11 cellular contexts compared by ENCODE assay signal in genomic region chr22:42075277-42075676, GRCh38. TPM values are rescaled to one million over a fixed set of nuclear protein-coding genes. Genes with fewer than 3 reads are reported as not detected.
DNase-seq lines count a peak whose midpoint lies in the region; FAIRE-seq and TF ChIP-seq lines count a peak whose summit lies in the region.
"Had no signal": no experiment of that assay in that cellular context is flagged by ENCODE, and none has a peak within 500 bp of the region (broad histone marks: within the 10 kb centered on the region; RNA-seq: fewer than 3 reads in every experiment).

No MANE protein-coding gene starts in this region.

- intact Hi-C loops in endothelial cell of umbilical vein (cut with micrococcal nuclease): no loop called here
- intact Hi-C loops in ovary (cut with DNase I): no loop called here

- TF ChIP-seq CTCF in AG04449 (IDR thresholded peaks at IDR 0.05; ENCODE audit: insufficient read depth, low read length, missing control alignments) (no peak), HEK293 (tag by site-specific recombination; IDR thresholded peaks at IDR 0.05) (no peak), endothelial cell of umbilical vein (IDR thresholded peaks at IDR 0.05; ENCODE audit: extremely low read depth in 1 of 2, insufficient read depth in 1 of 2, low read depth in 1 of 2, low read length in 2 of 2) (no peak), ovary (IDR thresholded peaks at IDR 0.05) (no peak)

- no peaks in the 10 kb centered on the region for H4K20me1 ChIP-seq in endothelial cell of umbilical vein (replicated peaks; ENCODE audit: control insufficient read depth, extremely low read depth, insufficient read depth, low read length)

- POLR2A ChIA-PET in AG04449 (lab: Yijun Ruan, JAX): interaction anchor here (0.7 kb wide), 1 partner anchor 80 kb away, joined by 6 read pairs; no protein-coding TSS in a partner anchor
- POLR2A ChIA-PET in HEK293 (lab: Yijun Ruan, JAX): interaction anchor here (0.8 to 0.9 kb wide), 2 partner anchors 9 to 15 kb away, joined by 3 to 6 read pairs; partner anchors contain the start of gene NDUFA6
- POLR2A ChIA-PET in endothelial cell of umbilical vein (lab: Charles Lee): interaction anchor here (0.6 kb wide), 1 partner anchor 205 kb away, joined by 10 read pairs; no protein-coding TSS in a partner anchor

- peak overlapping the region; percentile 69 for H3K4me3 ChIP-seq in AG04449 (ENCODE audit: low read depth, low read length)
- no peak overlapping the region for H3K4me3 ChIP-seq in HEK293 (ENCODE audit: low read depth, low read length)
- H3K4me3 ChIP-seq in endothelial cell of umbilical vein (replicated peaks in 1 of 3; ENCODE audit: insufficient read depth in 1 of 3, low read depth in 1 of 3, low read length in 3 of 3): peak overlapping the region in 2 of 3 experiments; percentile 65 to 80
- no peak overlapping the region for H3K4me3 ChIP-seq in ovary

- FAIRE-seq in endothelial cell of umbilical vein (lab: Jason Lieb, UNC): no peak

- no peak overlapping the region for H3K27ac ChIP-seq in HEK293 (ENCODE audit: extremely low read depth, low read depth, low read length)
- H3K27ac ChIP-seq in endothelial cell of umbilical vein (ENCODE audit: insufficient read depth, low read depth, low read length): peak overlapping the region; percentile 83
- peak overlapping the region; percentile 76 to 84 for H3K27ac ChIP-seq in ovary
- H3K27ac ChIP-seq: epithelial cell of prostate had no signal

- no TSS peak for BruUV-seq in endothelial cell of umbilical vein (replicated peaks; lab: Mats Ljungman, UMichigan)

- H3K27me3 ChIP-seq in endothelial cell of umbilical vein (ENCODE audit: control insufficient read depth in 2 of 2, insufficient read depth in 2 of 2, low read length in 2 of 2): no peaks in the 10 kb centered on the region
- H3K27me3 ChIP-seq in ovary: no peaks in the 10 kb centered on the region

- peak overlapping the region; percentile 95 for H3K9ac ChIP-seq in endothelial cell of umbilical vein (replicated peaks; ENCODE audit: extremely low read depth, insufficient read depth, low read length)

- peak overlapping the region; percentile 79 for H3K4me2 ChIP-seq in endothelial cell of umbilical vein (ENCODE audit: insufficient read depth, low read length)

- no peak for DNase-seq in AG04449 (ENCODE audit: low read depth, low spot score)
- DNase-seq in endothelial cell of umbilical vein (ENCODE audit: low read depth, low spot score): no peak
- DNase-seq in ovary: no peak
- DNase-seq in LoVo (ENCODE audit: low spot score): no peak
- no peak for DNase-seq in nucleus accumbens (lab: John Stamatoyannopoulos, UW)
- DNase-seq in DMS53 treated with DMSO at 0.1 percent for 48 hours (lab: John Stamatoyannopoulos, UW; ENCODE audit: unreplicated experiment): no peak
- DNase-seq in NCI-H2081 (lab: John Stamatoyannopoulos, UW): no peak
- DNase-seq: DND-41, NCI-H2081 treated with DMSO at 0.1 percent for 48 hours had no signal

- TF ChIP-seq EP300 in ovary (IDR thresholded peaks at IDR 0.05): no peak

- WGBS in ovary, 3 donors: 60 to 68% (median 60%) methylated on average over 3 of the region's 3 CpGs

- H3K9me3 ChIP-seq in HEK293 (ENCODE audit: control insufficient read depth, insufficient read depth, low read depth, low read length) (no peaks in the 10 kb centered on the region), endothelial cell of umbilical vein (replicated peaks; ENCODE audit: control insufficient read depth, insufficient read depth, low read length) (no peaks in the 10 kb centered on the region), ovary (no peaks in the 10 kb centered on the region)

- TF ChIP-seq POLR2A in endothelial cell of umbilical vein (IDR thresholded peaks at IDR 0.05; ENCODE audit: low read depth, low read length): no peak
- TF ChIP-seq POLR2A in ovary (IDR thresholded peaks at IDR 0.05): no peak

- H2AFZ ChIP-seq in endothelial cell of umbilical vein (ENCODE audit: low read depth, low read length): no peak overlapping the region

- peaks cover 15% of the 10 kb centered on the region for H3K79me2 ChIP-seq in endothelial cell of umbilical vein (ENCODE audit: control insufficient read depth, insufficient read depth, low read length)

- H3K9me1 ChIP-seq in endothelial cell of umbilical vein (replicated peaks; ENCODE audit: control insufficient read depth, extremely low read depth, insufficient read depth, low read length): no peaks in the 10 kb centered on the region

- H3K36me3 ChIP-seq in HEK293 (ENCODE audit: control insufficient read depth in 2 of 2, insufficient read depth in 1 of 2, low read length in 2 of 2) (no peaks in the 10 kb centered on the region), endothelial cell of umbilical vein (ENCODE audit: control insufficient read depth in 2 of 2, extremely low read depth in 1 of 2, insufficient read depth in 2 of 2, low read length in 2 of 2) (peaks cover 9 to 12% of the 10 kb centered on the region in 2 experiments), ovary (no peaks in the 10 kb centered on the region)

- H3K4me1 ChIP-seq in HEK293 (ENCODE audit: control insufficient read depth, insufficient read depth, low read length): peaks cover 2% of the 10 kb centered on the region; the same call in 1 of the 2 replicates
- H3K4me1 ChIP-seq in endothelial cell of umbilical vein (ENCODE audit: control insufficient read depth, extremely low read depth, insufficient read depth, low read length): peaks cover 21% of the 10 kb centered on the region
- peaks cover 7% of the 10 kb centered on the region for H3K4me1 ChIP-seq in ovary (ENCODE audit: insufficient read depth)

- CTCF ChIA-PET in AG04449 (lab: Yijun Ruan, JAX) (interaction anchor here (1.1 to 2.0 kb wide), 4 partner anchors 14 to 378 kb away, joined by 3 to 14 read pairs (median 4); no protein-coding TSS in a partner anchor), HEK293 (lab: Yijun Ruan, JAX) (interaction anchor here (0.6 to 2.2 kb wide), 2 partner anchors 15 to 98 kb away, joined by 3 to 10 read pairs; partner anchors contain the start of gene NDUFA6), endothelial cell of umbilical vein (lab: Charles Lee) (interaction anchor here (1.1 to 1.6 kb wide), 2 partner anchors 16 to 38 kb away, joined by 3 to 10 read pairs; partner anchors contain the start of gene NDUFA6)

- dilution Hi-C loops in endothelial cell of umbilical vein (cut with MboI; ENCODE audit: extremely low pct_ligation_motif_present, low sequenced_read_pairs): no loop called here

RNA-seq across cellular contexts. Expression of gene PHETA2, which starts 1.2 kb away (rescaled TPM):
- total RNA-seq in endothelial cell of umbilical vein (23.4 and 25.4 TPM in 2 replicates), ovary (10 to 100 TPM in 1 of 7 donors, 1 to 10 TPM in 6; 3.4 to 10.2 (median 7.3) TPM)
- polyA plus RNA-seq in endothelial cell of umbilical vein (29.2 and 29.9 TPM in 2 replicates), ovary (1 to 10 TPM; 8.5 to 8.8 TPM)
- 25.7 and 31.5 TPM in 2 replicates for polyA plus RNA-seq in endothelial cell of umbilical vein (2011; cell fraction: cytosol; rRNA removed)
- 32.8 and 40.5 TPM in 2 replicates for polyA plus RNA-seq in endothelial cell of umbilical vein (2011; cell fraction: nucleus; rRNA removed)
- polyA plus RNA-seq in endothelial cell of umbilical vein (2012): 14.7 and 25.4 TPM in 2 replicates
- 15.0 and 15.6 TPM in 2 replicates for polyA minus RNA-seq in endothelial cell of umbilical vein
- 3.5 TPM for polyA minus RNA-seq in endothelial cell of umbilical vein (2011; cell fraction: cytosol; rRNA and poly(A)+ RNA removed)
- polyA minus RNA-seq in endothelial cell of umbilical vein (2011; cell fraction: nucleus; rRNA and poly(A)+ RNA removed): 10.6 and 11.9 TPM in 2 replicates

RNA-seq across cellular contexts. Expression of gene SMDT1, which starts 4.2 kb away (rescaled TPM):
- total RNA-seq in endothelial cell of umbilical vein (61.2 and 64.8 TPM in 2 replicates), ovary (100 to 1,000 TPM in 4 of 7 donors, 10 to 100 TPM in 3; 26.3 to 287 (median 130) TPM)
- polyA plus RNA-seq in endothelial cell of umbilical vein (57.9 and 74.2 TPM in 2 replicates), ovary (100 to 1,000 TPM; 112 to 211 TPM)
- 63.3 and 67.0 TPM in 2 replicates for polyA plus RNA-seq in endothelial cell of umbilical vein (2011; cell fraction: cytosol; rRNA removed)
- 15.9 and 25.6 TPM in 2 replicates for polyA plus RNA-seq in endothelial cell of umbilical vein (2011; cell fraction: nucleus; rRNA removed)
- 45.3 and 54.5 TPM in 2 replicates for polyA plus RNA-seq in endothelial cell of umbilical vein (2012)
- polyA minus RNA-seq in endothelial cell of umbilical vein: 8.8 and 13.9 TPM in 2 replicates
- 9.1 TPM for polyA minus RNA-seq in endothelial cell of umbilical vein (2011; cell fraction: cytosol; rRNA and poly(A)+ RNA removed)
- 10.1 and 11.7 TPM in 2 replicates for polyA minus RNA-seq in endothelial cell of umbilical vein (2011; cell fraction: nucleus; rRNA and poly(A)+ RNA removed)

RNA-seq across cellular contexts. Expression of gene NAGA, which starts 4.7 kb away (rescaled TPM):
- total RNA-seq in endothelial cell of umbilical vein (29.0 and 33.1 TPM in 2 replicates), ovary (10 to 100 TPM; 18.7 to 34.3 (median 20.3) TPM)
- polyA plus RNA-seq in endothelial cell of umbilical vein (62.7 and 63.4 TPM in 2 replicates), ovary (10 to 100 TPM; 17.6 to 18.1 TPM)
- polyA plus RNA-seq in endothelial cell of umbilical vein (2011; cell fraction: cytosol; rRNA removed): 47.6 and 50.0 TPM in 2 replicates
- 27.1 and 28.4 TPM in 2 replicates for polyA plus RNA-seq in endothelial cell of umbilical vein (2011; cell fraction: nucleus; rRNA removed)
- 33.6 and 40.0 TPM in 2 replicates for polyA plus RNA-seq in endothelial cell of umbilical vein (2012)
- polyA minus RNA-seq in endothelial cell of umbilical vein: 58.6 and 59.1 TPM in 2 replicates
- 18.6 TPM for polyA minus RNA-seq in endothelial cell of umbilical vein (2011; cell fraction: cytosol; rRNA and poly(A)+ RNA removed)
- polyA minus RNA-seq in endothelial cell of umbilical vein (2011; cell fraction: nucleus; rRNA and poly(A)+ RNA removed): 12.5 and 12.9 TPM in 2 replicates

RNA-seq across cellular contexts. Expression of gene NDUFA6, which starts 15.3 kb away (rescaled TPM):
- total RNA-seq in endothelial cell of umbilical vein (84.9 and 95.7 TPM in 2 replicates), ovary (10 to 100 TPM; 28.3 to 49.2 (median 43.4) TPM)
- polyA plus RNA-seq in endothelial cell of umbilical vein (44.4 and 66.1 TPM in 2 replicates), ovary (10 to 100 TPM; 48.7 to 82.8 TPM)
- 87.8 and 105 TPM in 2 replicates for polyA plus RNA-seq in endothelial cell of umbilical vein (2011; cell fraction: cytosol; rRNA removed)
- polyA plus RNA-seq in endothelial cell of umbilical vein (2011; cell fraction: nucleus; rRNA removed): 28.6 and 40.5 TPM in 2 replicates
- 80.3 and 138 TPM in 2 replicates for polyA plus RNA-seq in endothelial cell of umbilical vein (2012)
- polyA minus RNA-seq in endothelial cell of umbilical vein: 17.4 and 26.4 TPM in 2 replicates
- polyA minus RNA-seq in endothelial cell of umbilical vein (2011; cell fraction: cytosol; rRNA and poly(A)+ RNA removed): 21.7 TPM
- 9.0 and 15.1 TPM in 2 replicates for polyA minus RNA-seq in endothelial cell of umbilical vein (2011; cell fraction: nucleus; rRNA and poly(A)+ RNA removed)

RNA-seq across cellular contexts. Expression of gene CYP2D6, which starts 55.3 kb away (rescaled TPM):
- total RNA-seq in endothelial cell of umbilical vein: 0.91 and 0.97 TPM in 2 replicates
- polyA plus RNA-seq in endothelial cell of umbilical vein: 0.25 TPM in 2 replicates
- polyA plus RNA-seq in endothelial cell of umbilical vein (2011; cell fraction: cytosol; rRNA removed): 0.06 TPM in 1 of 2 replicates, not detected in the other
- polyA plus RNA-seq in endothelial cell of umbilical vein (2011; cell fraction: nucleus; rRNA removed): 3.4 and 4.2 TPM in 2 replicates
- 0.34 and 0.40 TPM in 2 replicates for polyA plus RNA-seq in endothelial cell of umbilical vein (2012)
- 0.13 and 0.68 TPM in 2 replicates for polyA minus RNA-seq in endothelial cell of umbilical vein
- polyA minus RNA-seq in endothelial cell of umbilical vein (2011; cell fraction: cytosol; rRNA and poly(A)+ RNA removed): not detected
- polyA minus RNA-seq in endothelial cell of umbilical vein (2011; cell fraction: nucleus; rRNA and poly(A)+ RNA removed): 0.67 and 0.87 TPM in 2 replicates
- total RNA-seq in ovary: 1 to 10 TPM in 4 of 7 donors, under 1 TPM in 3; 0.73 to 2.0 (median 1.2) TPM
- under 1 TPM; 0.28 to 0.30 TPM for polyA plus RNA-seq in ovary

Comparison
In these comparisons a context has a peak if more than half of its experiments do, and no peak if none do; other contexts are left out.
1. H3K4me3 ChIP-seq: peak in AG04449 (single experiment) and endothelial cell of umbilical vein (2 of 3); none in HEK293 (single experiment) and ovary (single experiment).